ENCODE assay signal across 8 cellular contexts in the genomic region with DNA sequence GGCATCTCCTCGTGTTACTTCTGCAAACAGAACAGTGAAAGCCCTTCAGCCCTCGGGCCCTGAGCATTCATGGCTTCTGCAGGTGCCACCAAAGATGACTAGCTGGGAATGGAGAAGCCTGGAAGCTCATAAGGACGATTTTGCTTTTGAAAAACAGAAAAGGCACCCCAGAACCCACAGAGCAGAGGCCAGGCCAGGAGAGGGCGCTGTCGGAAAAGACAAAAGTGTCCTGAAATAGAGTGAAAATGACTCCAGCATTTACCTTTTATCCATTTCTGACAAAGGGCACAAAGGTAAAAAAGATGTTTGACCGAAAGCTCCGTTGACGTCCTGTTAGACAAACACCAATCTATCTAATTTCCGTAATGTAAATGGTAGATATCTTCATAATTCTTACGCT. TPM values are rescaled to one million over a fixed set of nuclear protein-coding genes. Genes with fewer than 3 reads are reported as not detected.
DNase-seq lines count a peak whose midpoint lies in the region; ATAC-seq lines count a peak whose summit lies in the region.

No MANE protein-coding gene starts in this region.

- DNase-seq in AG08395 (ENCODE audit: low spot score) (peak; percentile 45), GM19240 (ENCODE audit: insufficient read length, low spot score) (peak; percentile 38), SK-MEL-5 (ENCODE audit: low read depth, low spot score) (peak; percentile 64), iPS-NIHi11 (ENCODE audit: low spot score) (peak; percentile 83)
- peak; percentile 71 for DNase-seq in activated naive CD4-positive, alpha-beta T cell treated with anti-CD3 and anti-CD28 coated beads, Interleukin-2, amount 50 U/mL, for 16 hours
- peak; percentile 18 to 58 for DNase-seq in stimulated activated CD4-positive, alpha-beta T cell treated with anti-CD3 and anti-CD28 coated beads, Interleukin-1b, Interleukin-23, amount 100 ng/mL, for 1 hour (ENCODE audit: low read depth in 2 of 2)

- in situ Hi-C loops in SK-MEL-5 (cut with HindIII; ENCODE audit: low pct_unique_long_range_greater_than_20kb, low sequenced_read_pairs) = no loop called here

- no peak for ATAC-seq in HG03442 (IDR thresholded peaks at IDR 0.05; ENCODE audit: unreplicated experiment)
- no peak for ATAC-seq in HG02884 (IDR thresholded peaks at IDR 0.05; ENCODE audit: unreplicated experiment)

RNA-seq across cellular contexts. Expression of a gene that starts 37.6 kb away (rescaled TPM):
- total RNA-seq in SK-MEL-5 (2014; rRNA removed; shearing (Covaris generic)) = 23.0 and 28.6 TPM in 2 replicates
- 19.0 and 20.9 TPM in 2 replicates for polyA plus RNA-seq in SK-MEL-5 (2015; cell fraction: cytosol; rRNA removed)
- 128 and 156 TPM in 2 replicates for polyA plus RNA-seq in SK-MEL-5 (2015; cell fraction: nucleus; rRNA removed)
